Comparison of ENCODE assay signal across 18 cellular contexts in the genomic region with DNA sequence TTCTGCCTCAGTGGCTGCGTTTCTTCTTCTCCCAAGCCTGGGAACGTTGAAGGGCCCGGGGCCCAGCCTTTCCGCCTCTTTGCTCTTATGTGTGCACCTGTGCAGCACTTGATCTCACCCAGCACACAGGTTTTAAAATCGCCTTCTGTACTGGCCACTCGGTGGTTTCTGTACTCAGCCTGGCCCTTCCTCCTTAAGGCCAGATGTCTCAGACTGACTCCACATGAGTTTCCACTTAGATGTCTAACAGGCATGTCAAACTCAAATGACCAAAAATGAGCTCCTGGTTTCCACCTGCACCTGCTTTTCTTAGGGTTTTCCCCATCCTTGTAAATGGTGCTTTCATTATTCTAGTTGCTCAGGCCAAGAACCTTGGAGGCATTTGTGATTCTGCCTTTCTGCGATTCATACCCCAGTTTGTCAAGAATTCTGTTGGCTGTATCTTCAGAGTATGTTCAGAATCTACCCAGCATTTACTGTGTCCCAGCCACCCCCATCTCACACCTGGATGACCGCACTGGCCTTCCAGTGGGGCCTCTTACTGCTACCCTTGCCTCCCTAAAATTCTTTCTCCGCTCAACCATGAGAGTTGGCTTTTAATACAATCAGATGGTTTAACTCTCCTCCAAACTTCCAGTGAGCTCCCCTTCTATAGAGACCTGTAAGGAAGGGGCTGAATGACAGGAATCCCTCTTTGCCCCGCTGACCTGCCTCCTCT. TPM values are rescaled to one million over a fixed set of nuclear protein-coding genes. Genes with fewer than 3 reads are reported as not detected.
DNase-seq lines count a peak whose midpoint lies in the region; ATAC-seq, FAIRE-seq and TF ChIP-seq lines count a peak whose summit lies in the region.
"Had no signal": no experiment of that assay in that cellular context is flagged by ENCODE, and none has a peak within 500 bp of the region (broad histone marks: within the 10 kb centered on the region; RNA-seq: fewer than 3 reads in every experiment).

No MANE protein-coding gene starts in this region.

- peaks cover 2% of the 10 kb centered on the region for H3K9me3 Mint-ChIP-seq in nephron

- no peak overlapping the region for H3K4me3 ChIP-seq in psoas muscle
- H3K4me3 ChIP-seq: BLaER1, hepatocyte had no signal

- H3K27ac ChIP-seq in psoas muscle, result no peak overlapping the region
- H3K27ac ChIP-seq: BLaER1, hepatocyte had no signal

- no peak for FAIRE-seq in H54 (lab: Jason Lieb, UNC)
- FAIRE-seq: urothelium cell line had no signal

- peaks cover 24% of the 10 kb centered on the region for H3K4me1 ChIP-seq in psoas muscle

- peak; percentile 49 for ATAC-seq in GM21447 (IDR thresholded peaks at IDR 0.05; ENCODE audit: unreplicated experiment)
- ATAC-seq in HG03095 (IDR thresholded peaks at IDR 0.05; ENCODE audit: unreplicated experiment), result peak; percentile 66
- no peak for ATAC-seq in psoas muscle
- ATAC-seq in esophagus mucosa, result no peak
- ATAC-seq: left lobe of liver had no signal

- peak; percentile 52 for DNase-seq in GM13977 (ENCODE audit: low spot score)
- DNase-seq in psoas muscle, result no peak
- DNase-seq in H54 (ENCODE audit: insufficient read length, low spot score), result no peak
- DNase-seq: amniotic stem cell; Karpas-422; NCI-H1436; NCI-H446 treated with DMSO at 0.1 percent for 48 hours; stimulated activated CD4-positive, alpha-beta T cell treated with anti-CD3 and anti-CD28 coated beads, Interleukin-2, amount 100 ng/mL, for 48 hours; T-helper 1 cell had no signal

- H3K36me3 Mint-ChIP-seq in nephron (ENCODE audit: low read depth), result peaks cover 38% of the 10 kb centered on the region

- TF ChIP-seq CTCF in GM13977 (IDR thresholded peaks at IDR 0.05; ENCODE audit: extremely low read depth, insufficient read depth, missing control alignments) (no peak), nephron (IDR thresholded peaks at IDR 0.05; ENCODE audit: unreplicated experiment in 3 of 3) (no peak), psoas muscle (IDR thresholded peaks at IDR 0.05) (no peak)

- intact Hi-C loops in psoas muscle (cut with DNase I), result no loop called here

- TF ChIP-seq POLR2A in H54 (IDR thresholded peaks at IDR 0.05; ENCODE audit: low read depth, low read length), result no peak

- H3K27me3 Mint-ChIP-seq in nephron (ENCODE audit: low read depth), result no peaks in the 10 kb centered on the region
- H3K27me3 Mint-ChIP-seq: dendritic cell treated with granulocyte-macrophage colony-stimulating factor and Interleukin-4, amounts not matched to agents 40 ng/mL and 50 ng/mL, for 4 days had no signal

- 80 to 89% (median 86%) methylated on average over 10 of the region's 10 CpGs for WGBS in psoas muscle, 3 donors

- in situ Hi-C loops in GM13977 (cut with MboI; ENCODE audit: low pct_unique_long_range_greater_than_20kb, low sequenced_read_pairs, unreplicated experiment), result no loop called here

- no peak overlapping the region for H3K4me3 Mint-ChIP-seq in nephron
- H3K4me3 Mint-ChIP-seq: dendritic cell treated with granulocyte-macrophage colony-stimulating factor and Interleukin-4, amounts not matched to agents 40 ng/mL and 50 ng/mL, for 4 days had no signal

- H3K9me3 ChIP-seq in psoas muscle, result no peaks in the 10 kb centered on the region

- no peaks in the 10 kb centered on the region for H3K27me3 ChIP-seq in psoas muscle (ENCODE audit: insufficient read depth in 3 of 3, low read length in 2 of 3)
- H3K27me3 ChIP-seq: BLaER1, hepatocyte had no signal

- peak overlapping the region; percentile 35 to 81 (median 49) for H3K27ac Mint-ChIP-seq in nephron
- H3K27ac Mint-ChIP-seq: dendritic cell treated with granulocyte-macrophage colony-stimulating factor and Interleukin-4, amounts not matched to agents 40 ng/mL and 50 ng/mL, for 4 days had no signal

- peaks cover 0 to 27% of the 10 kb centered on the region in 2 donors for H3K36me3 ChIP-seq in psoas muscle (ENCODE audit: insufficient read depth in 1 of 2, low read depth in 1 of 2)

- H3K4me1 Mint-ChIP-seq in nephron, result peaks cover 56% of the 10 kb centered on the region

RNA-seq across cellular contexts. Expression of a gene that starts 2.2 kb away (rescaled TPM):
- total RNA-seq in psoas muscle, result 100 to 1,000 TPM in 3 of 4 donors, 10 to 100 TPM in 1; 94.8 to 128 (median 120) TPM
- polyA plus RNA-seq in psoas muscle, result 10 to 100 TPM; 30.8 to 68.2 (median 45.2) TPM
- 21.2 TPM for total RNA-seq in esophagus mucosa

Comparison
In these comparisons a context has a peak if more than half of its experiments do, and no peak if none do; other contexts are left out.
1. ATAC-seq: peak in GM21447 (single experiment) and HG03095 (single experiment); none in psoas muscle (0 of 4) and esophagus mucosa (single experiment).